Comparison of ENCODE assay signal across 7 cellular contexts in genomic region chr9:83980395-83981125, GRCh38.
DNase-seq lines count a peak whose midpoint lies in the region; ATAC-seq, FAIRE-seq and TF ChIP-seq lines count a peak whose summit lies in the region.

TSS of gene RMI1 (plus strand) at chr9:83980805. CDS start at chr9:84000987, 20,182 bp downstream.

- peak; percentile 96 for FAIRE-seq in GM18507 (lab: Jason Lieb, UNC)

- ATAC-seq in HG02981 (IDR thresholded peaks at IDR 0.05; ENCODE audit: unreplicated experiment), result peak; percentile 63

- peak within 1 kb of the TSS; percentile 99 for H3K4me3 ChIP-seq in retinal pigment epithelial cell (ENCODE audit: low read length)

- peak; percentile 10 for TF ChIP-seq CTCF in retinal pigment epithelial cell (conservative IDR thresholded peaks at IDR 0.05; ENCODE audit: low read depth, low read length)

- DNase-seq in GM18507 (ENCODE audit: extremely low spot score, insufficient read length, low read depth) (peak; percentile 89), NCI-H2029 treated with DMSO at 0.1 percent for 48 hours (lab: John Stamatoyannopoulos, UW) (peak; percentile 92), T-helper 9 cell (peak; percentile 100), astrocyte of the hippocampus (ENCODE audit: low read depth, low spot score) (peak; percentile 99), hippocampal formation (lab: John Stamatoyannopoulos, UW) (peak; percentile 96 to 98), retinal pigment epithelial cell (ENCODE audit: low read depth) (peak; percentile 87)

Comparison
In these comparisons a context has a peak if more than half of its experiments do, and no peak if none do; other contexts are left out.
1. Peak in every context shown above with its lines: DNase-seq, ATAC-seq and H3K4me3 ChIP-seq.